In the genomic region with DNA sequence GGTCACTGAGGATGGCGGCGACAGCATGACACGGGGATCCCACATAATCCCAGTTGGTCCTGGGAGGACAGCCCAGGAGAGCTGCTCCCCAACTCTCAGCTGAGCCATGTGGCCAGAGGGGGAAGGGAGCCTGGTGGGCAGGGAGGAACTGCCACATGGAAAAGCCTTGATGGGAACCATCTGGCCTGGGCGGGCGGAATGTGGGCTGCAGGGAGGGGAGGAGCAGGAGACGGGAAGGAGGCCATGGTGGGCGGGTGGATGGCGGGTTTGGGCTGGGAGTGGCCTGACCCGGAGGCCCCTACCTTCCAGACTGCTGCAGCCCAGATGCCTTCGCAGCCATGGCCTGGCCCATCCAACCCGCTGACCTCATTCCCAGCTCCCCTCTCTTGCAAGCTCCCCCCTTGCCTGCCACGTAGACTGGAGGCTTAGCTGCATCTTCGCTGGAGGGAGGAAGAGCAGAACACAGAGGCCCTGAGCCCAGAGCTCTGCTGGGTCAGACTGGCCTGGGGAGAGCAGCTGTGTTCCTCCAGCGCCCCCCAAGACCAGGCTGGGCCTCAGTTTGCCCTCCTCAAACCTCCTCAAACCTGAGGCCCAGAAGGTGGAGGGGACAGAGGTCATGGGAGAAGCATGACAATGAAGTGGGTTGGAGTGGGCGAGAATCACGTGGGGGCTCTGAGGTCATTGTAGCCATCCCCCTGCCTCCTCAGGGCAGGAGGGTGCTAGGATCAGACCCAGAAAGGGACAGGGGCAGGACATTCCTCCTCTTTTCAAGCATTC, we compare ENCODE assay signal across 9 cellular contexts. TPM values are rescaled to one million over a fixed set of nuclear protein-coding genes. Genes with fewer than 3 reads are reported as not detected.
DNase-seq lines count a peak whose midpoint lies in the region; ATAC-seq and TF ChIP-seq lines count a peak whose summit lies in the region.
"Had no signal": no experiment of that assay in that cellular context is flagged by ENCODE, and none has a peak within 500 bp of the region (broad histone marks: within the 10 kb centered on the region; RNA-seq: fewer than 3 reads in every experiment).

No MANE protein-coding gene starts in this region.

- H3K4me3 ChIP-seq in BE2C (ENCODE audit: low read depth, low read length) = peak overlapping the region; percentile 14

- ATAC-seq in GM21515 (IDR thresholded peaks at IDR 0.05; ENCODE audit: unreplicated experiment) = no peak

- DNase-seq in BE2C (peak; percentile 92), fibroblast of peridontal ligament (ENCODE audit: extremely low read depth) (peak; percentile 100), non-pigmented ciliary epithelial cell (ENCODE audit: low read depth) (peak; percentile 99), 8988T (no peak), NCI-H1417 (lab: John Stamatoyannopoulos, UW) (no peak), COLO668 (lab: John Stamatoyannopoulos, UW; ENCODE audit: unreplicated experiment) (no peak)
- DNase-seq: NCI-H2081 treated with DMSO at 0.1 percent for 48 hours had no signal

- H3K27me3 ChIP-seq in BE2C = no peaks in the 10 kb centered on the region

- peaks cover 38% of the 10 kb centered on the region for H3K4me1 ChIP-seq in BE2C

- no peaks in the 10 kb centered on the region for H3K9me3 ChIP-seq in BE2C

- H3K36me3 ChIP-seq in BE2C = no peaks in the 10 kb centered on the region

- TF ChIP-seq CTCF in BE2C (IDR thresholded peaks at IDR 0.05; ENCODE audit: low read depth, low read length) = no peak

TF ChIP-seq in PFSK-1, 5 proteins besides CTCF, POLR2A, EP300 and RAD21:
- TF ChIP-seq POLR2AphosphoS5 (IDR thresholded peaks at IDR 0.05; ENCODE audit: low read depth, low read length) = peak; percentile 74
- TF ChIP-seq SIN3A (IDR thresholded peaks at IDR 0.05; ENCODE audit: borderline replicate concordance, insufficient read depth, low read length) = 0 out of 2 replicates have a peak, but pooled peaks have one; percentile 51
- TF ChIP-seq FOXP2 (optimal IDR thresholded peaks at IDR 0.05; ENCODE audit: borderline replicate concordance, extremely low read depth, extremely low read length, insufficient read depth) = peak; percentile 64
- TF ChIP-seq TAF1 (IDR thresholded peaks at IDR 0.05; ENCODE audit: borderline replicate concordance, insufficient read depth, low read length) = 0 out of 2 replicates have a peak, but pooled peaks have one; percentile 40
- TF ChIP-seq, protein P1, sequence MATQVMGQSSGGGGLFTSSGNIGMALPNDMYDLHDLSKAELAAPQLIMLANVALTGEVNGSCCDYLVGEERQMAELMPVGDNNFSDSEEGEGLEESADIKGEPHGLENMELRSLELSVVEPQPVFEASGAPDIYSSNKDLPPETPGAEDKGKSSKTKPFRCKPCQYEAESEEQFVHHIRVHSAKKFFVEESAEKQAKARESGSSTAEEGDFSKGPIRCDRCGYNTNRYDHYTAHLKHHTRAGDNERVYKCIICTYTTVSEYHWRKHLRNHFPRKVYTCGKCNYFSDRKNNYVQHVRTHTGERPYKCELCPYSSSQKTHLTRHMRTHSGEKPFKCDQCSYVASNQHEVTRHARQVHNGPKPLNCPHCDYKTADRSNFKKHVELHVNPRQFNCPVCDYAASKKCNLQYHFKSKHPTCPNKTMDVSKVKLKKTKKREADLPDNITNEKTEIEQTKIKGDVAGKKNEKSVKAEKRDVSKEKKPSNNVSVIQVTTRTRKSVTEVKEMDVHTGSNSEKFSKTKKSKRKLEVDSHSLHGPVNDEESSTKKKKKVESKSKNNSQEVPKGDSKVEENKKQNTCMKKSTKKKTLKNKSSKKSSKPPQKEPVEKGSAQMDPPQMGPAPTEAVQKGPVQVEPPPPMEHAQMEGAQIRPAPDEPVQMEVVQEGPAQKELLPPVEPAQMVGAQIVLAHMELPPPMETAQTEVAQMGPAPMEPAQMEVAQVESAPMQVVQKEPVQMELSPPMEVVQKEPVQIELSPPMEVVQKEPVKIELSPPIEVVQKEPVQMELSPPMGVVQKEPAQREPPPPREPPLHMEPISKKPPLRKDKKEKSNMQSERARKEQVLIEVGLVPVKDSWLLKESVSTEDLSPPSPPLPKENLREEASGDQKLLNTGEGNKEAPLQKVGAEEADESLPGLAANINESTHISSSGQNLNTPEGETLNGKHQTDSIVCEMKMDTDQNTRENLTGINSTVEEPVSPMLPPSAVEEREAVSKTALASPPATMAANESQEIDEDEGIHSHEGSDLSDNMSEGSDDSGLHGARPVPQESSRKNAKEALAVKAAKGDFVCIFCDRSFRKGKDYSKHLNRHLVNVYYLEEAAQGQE (IDR thresholded peaks at IDR 0.05; ENCODE audit: insufficient read depth in 1 of 2, low read depth in 2 of 2, low read length in 2 of 2) = 0 out of 4 replicates have a peak, but pooled peaks of 1 of the 2 experiments have one; percentile 36

RNA-seq across cellular contexts. Expression of a gene that starts 8.2 kb away (rescaled TPM):
- polyA plus RNA-seq in BE2C (2012; ENCODE audit: insufficient read depth, insufficient read length, low read depth) = 0.80 TPM
- 30.3 TPM for polyA plus RNA-seq in PFSK-1 (2012; ENCODE audit: insufficient read length, low read depth)

RNA-seq across cellular contexts. Expression of a gene that starts 43.9 kb away (rescaled TPM):
- 0.65 TPM for polyA plus RNA-seq in BE2C (2012; ENCODE audit: insufficient read depth, insufficient read length, low read depth)
- 1.4 TPM for polyA plus RNA-seq in PFSK-1 (2012; ENCODE audit: insufficient read length, low read depth)

RNA-seq across cellular contexts. Expression of a gene that starts 59.2 kb away (rescaled TPM):
- polyA plus RNA-seq in BE2C (2012; ENCODE audit: insufficient read depth, insufficient read length, low read depth) = 190 TPM
- polyA plus RNA-seq in PFSK-1 (2012; ENCODE audit: insufficient read length, low read depth) = 109 TPM

Comparison
In these comparisons a context has a peak if more than half of its experiments do, and no peak if none do; other contexts are left out.
1. DNase-seq: peak in BE2C (single experiment), fibroblast of peridontal ligament (single experiment) and non-pigmented ciliary epithelial cell (single experiment); none in 8988T (single experiment), NCI-H1417 (0 of 3) and COLO668 (single experiment).